ENCODE assay signal across 1 cellular context in the genomic region with DNA sequence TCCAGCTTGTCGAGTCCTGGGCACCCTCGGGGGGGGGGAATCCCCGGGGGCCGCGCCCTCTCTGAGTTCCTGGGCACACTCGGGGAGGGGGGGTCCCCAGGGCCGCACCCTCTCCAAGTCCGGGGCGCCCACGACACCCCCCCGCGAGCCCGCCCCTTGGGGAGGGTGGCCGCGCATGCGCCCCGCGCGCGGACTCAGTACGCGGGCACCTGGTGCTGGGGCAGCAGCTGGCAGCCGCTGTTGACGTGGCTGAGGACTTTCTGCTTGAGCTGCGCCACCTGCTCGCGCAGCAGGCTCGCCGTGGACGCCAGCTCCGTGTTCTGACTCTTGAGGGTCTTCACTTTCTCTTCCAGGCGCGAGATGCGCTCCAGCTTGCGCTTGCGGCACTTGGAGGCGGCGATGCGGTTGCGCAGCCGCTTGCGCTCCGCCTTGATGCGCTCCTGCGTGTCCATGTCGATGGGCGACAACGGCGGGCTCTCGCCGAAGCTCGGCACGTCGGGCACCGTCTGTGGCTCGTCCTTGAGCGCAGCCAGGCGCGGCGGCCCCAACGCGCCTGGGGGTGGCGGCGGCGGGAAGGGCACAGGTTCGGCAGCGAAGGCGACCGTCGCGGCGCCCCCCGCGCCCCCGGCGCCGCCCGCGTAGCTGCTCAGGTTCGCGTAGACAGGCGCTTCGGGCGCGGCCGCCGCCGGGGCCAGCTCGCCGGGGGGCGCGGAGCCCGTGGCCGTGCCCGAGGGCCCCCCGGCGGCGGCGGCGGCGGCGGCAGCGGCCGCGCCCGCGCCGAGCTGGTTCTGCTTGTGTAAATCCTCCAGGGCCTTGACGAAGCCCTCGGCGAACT.
A peak's percentile ranks its signal among the peaks of the same experiment; 100 is the strongest.
TF ChIP-seq lines count a peak whose summit lies in the region.

No MANE protein-coding gene starts in this region.

TF ChIP-seq in HEK293, 187 proteins besides CTCF, POLR2A, EP300 and RAD21 (continued from another document and continues in another):
- TF ChIP-seq, protein P1, sequence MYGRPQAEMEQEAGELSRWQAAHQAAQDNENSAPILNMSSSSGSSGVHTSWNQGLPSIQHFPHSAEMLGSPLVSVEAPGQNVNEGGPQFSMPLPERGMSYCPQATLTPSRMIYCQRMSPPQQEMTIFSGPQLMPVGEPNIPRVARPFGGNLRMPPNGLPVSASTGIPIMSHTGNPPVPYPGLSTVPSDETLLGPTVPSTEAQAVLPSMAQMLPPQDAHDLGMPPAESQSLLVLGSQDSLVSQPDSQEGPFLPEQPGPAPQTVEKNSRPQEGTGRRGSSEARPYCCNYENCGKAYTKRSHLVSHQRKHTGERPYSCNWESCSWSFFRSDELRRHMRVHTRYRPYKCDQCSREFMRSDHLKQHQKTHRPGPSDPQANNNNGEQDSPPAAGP (tag by site-specific recombination; IDR thresholded peaks at IDR 0.05) = peak; percentile 62
- TF ChIP-seq TCF7L2 (IDR thresholded peaks at IDR 0.05; ENCODE audit: borderline replicate concordance, low read depth, low read length) (no peak), ZNF16 (tag by site-specific recombination; IDR thresholded peaks at IDR 0.05; ENCODE audit: low read depth) (no peak), ZSCAN30 (tag by site-specific recombination; IDR thresholded peaks at IDR 0.05) (peak; percentile 53; the same call in 1 of the 2 replicates), ZEB2 (tag by site-specific recombination; IDR thresholded peaks at IDR 0.05) (peak; percentile 27), ZBTB10 (tag by site-specific recombination; IDR thresholded peaks at IDR 0.05) (peak; percentile 93; the same call in 1 of the 2 replicates), ZNF830 (tag by site-specific recombination; IDR thresholded peaks at IDR 0.05; ENCODE audit: low read depth) (no peak), ZNF223 (tag by site-specific recombination; IDR thresholded peaks at IDR 0.05) (no peak), ZNF2 (tag by site-specific recombination; IDR thresholded peaks at IDR 0.05) (no peak; the same call in 1 of the 2 replicates), ZNF426 (tag by site-specific recombination; IDR thresholded peaks at IDR 0.05) (no peak), ZNF707 (tag by site-specific recombination; IDR thresholded peaks at IDR 0.05) (no peak), ZNF600 (tag by site-specific recombination; IDR thresholded peaks at IDR 0.05) (peak; percentile 65), REPIN1 (tag by site-specific recombination; IDR thresholded peaks at IDR 0.05; ENCODE audit: low read depth) (no peak), ZNF302 (tag by site-specific recombination; IDR thresholded peaks at IDR 0.05; ENCODE audit: low read depth) (no peak), SP2 (tag by site-specific recombination; IDR thresholded peaks at IDR 0.05) (peak; percentile 69), RBAK (tag by site-specific recombination; IDR thresholded peaks at IDR 0.05) (no peak), KLF10 (tag by site-specific recombination; IDR thresholded peaks at IDR 0.05) (no peak; the same call in 1 of the 2 replicates), SP3 (tag by site-specific recombination; IDR thresholded peaks at IDR 0.05) (peak; percentile 50), MZF1 (tag by site-specific recombination; IDR thresholded peaks at IDR 0.05; ENCODE audit: borderline replicate concordance) (no peak), FEZF1 (tag by site-specific recombination; IDR thresholded peaks at IDR 0.05) (no peak), ZBTB7A (tag by site-specific recombination; IDR thresholded peaks at IDR 0.05; ENCODE audit: low read depth) (peak; percentile 74), ZNF423 (tag by site-specific recombination; IDR thresholded peaks at IDR 0.05) (peak; percentile 89), SCRT2 (tag by site-specific recombination; IDR thresholded peaks at IDR 0.05) (peak; percentile 22; the same call in 1 of the 2 replicates), KLF7 (tag by site-specific recombination; IDR thresholded peaks at IDR 0.05; ENCODE audit: borderline replicate concordance) (no peak; the same call in 1 of the 2 replicates), ZNF221 (tag by site-specific recombination; IDR thresholded peaks at IDR 0.05; ENCODE audit: borderline replicate concordance) (no peak), MEIS1 (CRISPR knock-in tag; IDR thresholded peaks at IDR 0.05; ENCODE audit: borderline replicate concordance) (no peak), INSM2 (tag by site-specific recombination; IDR thresholded peaks at IDR 0.05) (0 out of 2 replicates have a peak, but pooled peaks have one; percentile 24), ZNF157 (tag by site-specific recombination; IDR thresholded peaks at IDR 0.05) (no peak), SCRT1 (tag by site-specific recombination; IDR thresholded peaks at IDR 0.05; ENCODE audit: borderline replicate concordance) (no peak), HIC1 (tag by site-specific recombination; IDR thresholded peaks at IDR 0.05) (peak; percentile 97), HOXC10 (CRISPR knock-in tag; IDR thresholded peaks at IDR 0.05) (0 out of 2 replicates have a peak, but pooled peaks have one; percentile 61), MYNN (tag by site-specific recombination; IDR thresholded peaks at IDR 0.05; ENCODE audit: borderline replicate concordance) (no peak), ZNF514 (tag by site-specific recombination; IDR thresholded peaks at IDR 0.05) (no peak), YY1 (tag by site-specific recombination; IDR thresholded peaks at IDR 0.05) (no peak), GLIS1 (tag by site-specific recombination; IDR thresholded peaks at IDR 0.05) (peak; percentile 70), GLIS2 (tag by site-specific recombination; IDR thresholded peaks at IDR 0.05) (peak; percentile 97; the same call in 1 of the 2 replicates), ATF2 (tag by site-specific recombination; IDR thresholded peaks at IDR 0.05; ENCODE audit: low read depth) (no peak), ZNF121 (tag by site-specific recombination; IDR thresholded peaks at IDR 0.05) (no peak), ZBTB26 (tag by site-specific recombination; optimal IDR thresholded peaks at IDR 0.05) (peak; percentile 97), ZNF768 (tag by site-specific recombination; IDR thresholded peaks at IDR 0.05) (no peak), ZNF747 (tag by site-specific recombination; IDR thresholded peaks at IDR 0.05) (no peak), ZNF701 (tag by site-specific recombination; IDR thresholded peaks at IDR 0.05) (no peak), ZNF837 (tag by site-specific recombination; IDR thresholded peaks at IDR 0.05) (peak; percentile 78), ZNF335 (tag by site-specific recombination; conservative IDR thresholded peaks at IDR 0.05) (peak; percentile 65), ZNF549 (tag by site-specific recombination; IDR thresholded peaks at IDR 0.05) (no peak), ZNF146 (tag by site-specific recombination; IDR thresholded peaks at IDR 0.05) (0 out of 2 replicates have a peak, but pooled peaks have one; percentile 29), ZIC2 (tag by site-specific recombination; IDR thresholded peaks at IDR 0.05) (0 out of 2 replicates have a peak, but pooled peaks have one; percentile 34)
- TF ChIP-seq, protein P2, sequence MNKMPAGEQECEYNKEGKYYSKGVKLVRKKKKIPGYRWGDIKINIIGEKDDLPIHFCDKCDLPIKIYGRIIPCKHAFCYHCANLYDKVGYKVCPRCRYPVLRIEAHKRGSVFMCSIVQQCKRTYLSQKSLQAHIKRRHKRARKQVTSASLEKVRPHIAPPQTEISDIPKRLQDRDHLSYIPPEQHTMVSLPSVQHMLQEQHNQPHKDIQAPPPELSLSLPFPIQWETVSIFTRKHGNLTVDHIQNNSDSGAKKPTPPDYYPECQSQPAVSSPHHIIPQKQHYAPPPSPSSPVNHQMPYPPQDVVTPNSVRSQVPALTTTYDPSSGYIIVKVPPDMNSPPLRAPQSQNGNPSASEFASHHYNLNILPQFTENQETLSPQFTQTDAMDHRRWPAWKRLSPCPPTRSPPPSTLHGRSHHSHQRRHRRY (tag by site-specific recombination; IDR thresholded peaks at IDR 0.05) = peak; percentile 100
- TF ChIP-seq, protein P3, sequence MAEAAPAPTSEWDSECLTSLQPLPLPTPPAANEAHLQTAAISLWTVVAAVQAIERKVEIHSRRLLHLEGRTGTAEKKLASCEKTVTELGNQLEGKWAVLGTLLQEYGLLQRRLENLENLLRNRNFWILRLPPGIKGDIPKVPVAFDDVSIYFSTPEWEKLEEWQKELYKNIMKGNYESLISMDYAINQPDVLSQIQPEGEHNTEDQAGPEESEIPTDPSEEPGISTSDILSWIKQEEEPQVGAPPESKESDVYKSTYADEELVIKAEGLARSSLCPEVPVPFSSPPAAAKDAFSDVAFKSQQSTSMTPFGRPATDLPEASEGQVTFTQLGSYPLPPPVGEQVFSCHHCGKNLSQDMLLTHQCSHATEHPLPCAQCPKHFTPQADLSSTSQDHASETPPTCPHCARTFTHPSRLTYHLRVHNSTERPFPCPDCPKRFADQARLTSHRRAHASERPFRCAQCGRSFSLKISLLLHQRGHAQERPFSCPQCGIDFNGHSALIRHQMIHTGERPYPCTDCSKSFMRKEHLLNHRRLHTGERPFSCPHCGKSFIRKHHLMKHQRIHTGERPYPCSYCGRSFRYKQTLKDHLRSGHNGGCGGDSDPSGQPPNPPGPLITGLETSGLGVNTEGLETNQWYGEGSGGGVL (tag by site-specific recombination; IDR thresholded peaks at IDR 0.05) = peak; percentile 86
- TF ChIP-seq, protein P4, sequence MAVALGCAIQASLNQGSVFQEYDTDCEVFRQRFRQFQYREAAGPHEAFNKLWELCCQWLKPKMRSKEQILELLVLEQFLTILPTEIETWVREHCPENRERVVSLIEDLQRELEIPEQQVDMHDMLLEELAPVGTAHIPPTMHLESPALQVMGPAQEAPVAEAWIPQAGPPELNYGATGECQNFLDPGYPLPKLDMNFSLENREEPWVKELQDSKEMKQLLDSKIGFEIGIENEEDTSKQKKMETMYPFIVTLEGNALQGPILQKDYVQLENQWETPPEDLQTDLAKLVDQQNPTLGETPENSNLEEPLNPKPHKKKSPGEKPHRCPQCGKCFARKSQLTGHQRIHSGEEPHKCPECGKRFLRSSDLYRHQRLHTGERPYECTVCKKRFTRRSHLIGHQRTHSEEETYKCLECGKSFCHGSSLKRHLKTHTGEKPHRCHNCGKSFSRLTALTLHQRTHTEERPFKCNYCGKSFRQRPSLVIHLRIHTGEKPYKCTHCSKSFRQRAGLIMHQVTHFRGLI (tag by site-specific recombination; IDR thresholded peaks at IDR 0.05) = no peak
